In genomic region chr16:79811541-79811940, GRCh38 we compare ENCODE assay signal across 22 cellular contexts.
"Had no signal": no experiment of that assay in that cellular context is flagged by ENCODE, and none has a peak within 500 bp of the region (broad histone marks: within the 10 kb centered on the region; RNA-seq: fewer than 3 reads in every experiment).

No MANE protein-coding gene starts in this region.

- H3K27me3 ChIP-seq: body of pancreas, right lobe of liver, stomach, testis, upper lobe of left lung had no signal

- H3K9me3 ChIP-seq: body of pancreas, lower lobe of right lung, prostate gland, right lobe of liver, testis, upper lobe of left lung had no signal

- DNase-seq: activated B cell treated with CpG ODN at 0.5 μM for 24 hours; activated CD4-positive, alpha-beta T cell treated with anti-CD3 and anti-CD28 coated beads for 48 hours; activated CD8-positive, alpha-beta memory T cell treated with anti-CD3 and anti-CD28 coated beads, Interleukin-2, amount 50 U/mL, for 4 hours; activated CD8-positive, alpha-beta T cell treated with anti-CD3 and anti-CD28 coated beads for 36 hours; activated gamma-delta T cell treated with Interleukin-2 at 50 U/mL for 16 hours; activated T-cell treated with anti-CD3 and anti-CD28 coated beads, Interleukin-2, amount 50 U/mL, for 48 hours; amniotic stem cell; body of pancreas; cerebellar nuclear complex; effector memory CD4-positive, alpha-beta T cell; glutamatergic neuron; hypothalamus; kidney glomerular epithelial cell; lower lobe of right lung; midbrain; right lobe of liver; spleen; stomach; testis; upper lobe of left lung had no signal

- H3K4me3 ChIP-seq: body of pancreas, lower lobe of right lung, prostate gland, right lobe of liver, spleen, stomach, testis, upper lobe of left lung had no signal

- H3K27ac ChIP-seq: body of pancreas, lower lobe of right lung, prostate gland, right lobe of liver, spleen, stomach, testis, upper lobe of left lung had no signal

- FAIRE-seq: TTC549 had no signal

- H3K4me1 ChIP-seq: body of pancreas, lower lobe of right lung, right lobe of liver, spleen, stomach, testis, upper lobe of left lung had no signal

- H3K36me3 ChIP-seq: lower lobe of right lung, prostate gland, right lobe of liver, spleen, stomach, upper lobe of left lung had no signal

- ATAC-seq: activated CD8-positive, alpha-beta T cell treated with anti-CD3 and anti-CD28 coated beads for 36 hours; body of pancreas; lower lobe of right lung; right lobe of liver had no signal
